ENCODE assay signal across 9 cellular contexts in genomic region chr14:102805454-102805891, GRCh38. TPM values are rescaled to one million over a fixed set of nuclear protein-coding genes. Genes with fewer than 3 reads are reported as not detected.
DNase-seq lines count a peak whose midpoint lies in the region; ATAC-seq and TF ChIP-seq lines count a peak whose summit lies in the region.
"Had no signal": no experiment of that assay in that cellular context is flagged by ENCODE, and none has a peak within 500 bp of the region (broad histone marks: within the 10 kb centered on the region; RNA-seq: fewer than 3 reads in every experiment).

No MANE protein-coding gene starts in this region.

- H3K4me1 ChIP-seq in foreskin keratinocyte, result no peaks in the 10 kb centered on the region
- H3K4me1 ChIP-seq in ascending aorta, result no peaks in the 10 kb centered on the region
- H3K4me1 ChIP-seq: tibial artery had no signal

- H3K27ac ChIP-seq in foreskin keratinocyte, result no peak overlapping the region
- no peak overlapping the region for H3K27ac ChIP-seq in ascending aorta
- H3K27ac ChIP-seq: tibial artery had no signal

- H3K9me3 ChIP-seq in ascending aorta, result no peaks in the 10 kb centered on the region
- H3K9me3 ChIP-seq: tibial artery had no signal

- TF ChIP-seq CTCF in GM12864 (IDR thresholded peaks at IDR 0.05; ENCODE audit: low read depth, low read length, missing control alignments) (no peak), foreskin keratinocyte (conservative IDR thresholded peaks at IDR 0.05) (no peak), ascending aorta (IDR thresholded peaks at IDR 0.05) (no peak)

- intact Hi-C loops in ascending aorta (cut with DNase I), result no loop called here

- DNase-seq in GM12864 (ENCODE audit: low read depth) (no peak), islet precursor cell (peak; percentile 81), foreskin keratinocyte (no peak), NCI-H748 treated with DMSO at 0.1 percent for 48 hours (lab: John Stamatoyannopoulos, UW) (no peak), ascending aorta (ENCODE audit: low spot score in 2 of 2) (no peak), DMS79 treated with DMSO at 0.1 percent for 48 hours (lab: John Stamatoyannopoulos, UW) (no peak)
- DNase-seq in activated CD4-positive, alpha-beta T cell treated with anti-CD3 and anti-CD28 coated beads, Interleukin-2, amount 50 U/mL, for 48 hours, result peak; percentile 50 to 72

- ATAC-seq in HG03175 (IDR thresholded peaks at IDR 0.05; ENCODE audit: unreplicated experiment) (peak; percentile 52), foreskin keratinocyte (no peak)

- peak overlapping the region; percentile 4 for H3K4me3 ChIP-seq in GM12864 (ENCODE audit: low read depth, low read length)
- H3K4me3 ChIP-seq in ascending aorta, result no peak overlapping the region
- H3K4me3 ChIP-seq: tibial artery had no signal

- H3K36me3 ChIP-seq in ascending aorta, result no peaks in the 10 kb centered on the region
- H3K36me3 ChIP-seq: tibial artery had no signal

- no peaks in the 10 kb centered on the region for H3K27me3 ChIP-seq in foreskin keratinocyte
- no peaks in the 10 kb centered on the region for H3K27me3 ChIP-seq in ascending aorta
- H3K27me3 ChIP-seq: tibial artery had no signal

RNA-seq across cellular contexts. Expression of gene TRAF3, which starts 28.2 kb away (rescaled TPM):
- total RNA-seq in foreskin keratinocyte (19.9 and 20.4 TPM in 2 replicates), ascending aorta (12.2 TPM)
- 9.2 and 10.1 TPM in 2 replicates for polyA plus RNA-seq in foreskin keratinocyte

Comparison
In these comparisons a context has a peak if more than half of its experiments do, and no peak if none do; other contexts are left out.
1. DNase-seq: peak in activated CD4-positive, alpha-beta T cell treated with anti-CD3 and anti-CD28 coated beads, Interleukin-2, amount 50 U/mL, for 48 hours (2 of 2) and islet precursor cell (single experiment); none in GM12864 (single experiment), foreskin keratinocyte (0 of 2), NCI-H748 treated with DMSO at 0.1 percent for 48 hours (single experiment), ascending aorta (0 of 2) and DMS79 treated with DMSO at 0.1 percent for 48 hours (single experiment).